Comparison of ENCODE assay signal across 12 cellular contexts in genomic region chr14:75184447-75184846, GRCh38. TPM values are rescaled to one million over a fixed set of nuclear protein-coding genes. Genes with fewer than 3 reads are reported as not detected.
DNase-seq lines count a peak whose midpoint lies in the region; ATAC-seq and TF ChIP-seq lines count a peak whose summit lies in the region.
"Had no signal": no experiment of that assay in that cellular context is flagged by ENCODE, and none has a peak within 500 bp of the region (broad histone marks: within the 10 kb centered on the region; RNA-seq: fewer than 3 reads in every experiment).

No MANE protein-coding gene starts in this region.

- POLR2A ChIA-PET in OCI-LY7 (lab: Charles Lee): interaction anchor here (0.6 to 1.0 kb wide), 4 partner anchors 11 to 58 kb away, joined by 3 to 4 read pairs (median 4); no protein-coding TSS in a partner anchor
- POLR2A ChIA-PET in CD8-positive, alpha-beta memory T cell (lab: Charles Lee): no interaction called here

- H3K27me3 Mint-ChIP-seq in CD14-positive monocyte (ENCODE audit: low read depth in 3 of 3) (peaks cover 0 to 8% (median 0%) of the 10 kb centered on the region in 3 donors), mesothelial cell of epicardium (ENCODE audit: low read depth) (no peaks in the 10 kb centered on the region)
- H3K27me3 Mint-ChIP-seq in activated T-helper 17 cell treated with anti-CD3 and anti-CD28 coated beads, Interleukin-2, amount 50 U/mL, for 72 hours: no peaks in the 10 kb centered on the region
- H3K27me3 Mint-ChIP-seq in CD8-positive, alpha-beta memory T cell: peaks cover 11 to 12% of the 10 kb centered on the region in 2 donors

- intact Hi-C loops in CD14-positive monocyte (cut with micrococcal nuclease) (loop anchor here in 1 of 2 donors (5.0 kb wide), 1 partner anchor 113 kb away; no protein-coding TSS in a partner anchor), OCI-LY7 (cut with micrococcal nuclease; ENCODE audit: unreplicated experiment) (no loop called here)

- no peak for TF ChIP-seq CTCF in CD14-positive monocyte (IDR thresholded peaks at IDR 0.05)
- TF ChIP-seq CTCF in mesothelial cell of epicardium (IDR thresholded peaks at IDR 0.05; ENCODE audit: unreplicated experiment): no peak
- no peak for TF ChIP-seq CTCF in OCI-LY7 (conservative IDR thresholded peaks at IDR 0.05; ENCODE audit: low read length)

- H3K27ac Mint-ChIP-seq in CD14-positive monocyte: peak overlapping the region; percentile 86 to 95 (median 93)
- H3K27ac Mint-ChIP-seq in activated T-helper 17 cell treated with anti-CD3 and anti-CD28 coated beads, Interleukin-2, amount 50 U/mL, for 72 hours: no peak overlapping the region
- H3K27ac Mint-ChIP-seq in mesothelial cell of epicardium: peak overlapping the region; percentile 12
- H3K27ac Mint-ChIP-seq in CD8-positive, alpha-beta memory T cell: no peak overlapping the region
- H3K27ac Mint-ChIP-seq: CD4-positive, alpha-beta memory T cell; T-helper 2 cell treated with Interferon-gamma antibody and Interleukin-4, amounts not matched to agents 5 μg/mL and 100 μg/mL, for 36 hours had no signal

- ATAC-seq in HG03378 (IDR thresholded peaks at IDR 0.05; ENCODE audit: unreplicated experiment) (peak; percentile 66), HG03095 (IDR thresholded peaks at IDR 0.05; ENCODE audit: unreplicated experiment) (no peak), GM19452 (IDR thresholded peaks at IDR 0.05; ENCODE audit: unreplicated experiment) (no peak)
- peak; percentile 67 for ATAC-seq in activated T-helper 17 cell treated with anti-CD3 and anti-CD28 coated beads, Interleukin-2, amount 50 U/mL, for 72 hours (replicated peaks)

- H3K4me3 Mint-ChIP-seq in CD14-positive monocyte (no peak overlapping the region), mesothelial cell of epicardium (no peak overlapping the region)
- no peak overlapping the region for H3K4me3 Mint-ChIP-seq in activated T-helper 17 cell treated with anti-CD3 and anti-CD28 coated beads, Interleukin-2, amount 50 U/mL, for 72 hours
- no peak overlapping the region for H3K4me3 Mint-ChIP-seq in CD8-positive, alpha-beta memory T cell
- H3K4me3 Mint-ChIP-seq: CD4-positive, alpha-beta memory T cell; T-helper 2 cell treated with Interferon-gamma antibody and Interleukin-4, amounts not matched to agents 5 μg/mL and 100 μg/mL, for 36 hours had no signal

- BruUV-seq in OCI-LY7 (replicated peaks; lab: Mats Ljungman, UMichigan): no TSS peak

- no peaks in the 10 kb centered on the region for H3K9me2 ChIP-seq in OCI-LY7 (ENCODE audit: insufficient read depth, low read length)

- peaks cover 38% of the 10 kb centered on the region for H3K4me1 ChIP-seq in OCI-LY7 (ENCODE audit: insufficient read depth, low read length, poor library complexity, severe bottlenecking)
- H3K4me1 ChIP-seq in CD8-positive, alpha-beta memory T cell (ENCODE audit: insufficient read depth, low read length): no peaks in the 10 kb centered on the region

- H3K4me2 ChIP-seq in OCI-LY7 (ENCODE audit: low read length): no peak overlapping the region

- H3K9me3 Mint-ChIP-seq in CD14-positive monocyte (peaks cover 0 to 4% (median 0%) of the 10 kb centered on the region in 7 donors), mesothelial cell of epicardium (peaks cover 6% of the 10 kb centered on the region)
- no peaks in the 10 kb centered on the region for H3K9me3 Mint-ChIP-seq in activated T-helper 17 cell treated with anti-CD3 and anti-CD28 coated beads, Interleukin-2, amount 50 U/mL, for 72 hours
- no peaks in the 10 kb centered on the region for H3K9me3 Mint-ChIP-seq in CD8-positive, alpha-beta memory T cell
- H3K9me3 Mint-ChIP-seq: CD4-positive, alpha-beta memory T cell; T-helper 2 cell treated with Interferon-gamma antibody and Interleukin-4, amounts not matched to agents 5 μg/mL and 100 μg/mL, for 36 hours had no signal

- H2AFZ ChIP-seq in OCI-LY7 (ENCODE audit: low read length): no peak overlapping the region

- no peaks in the 10 kb centered on the region for H3K36me3 ChIP-seq in OCI-LY7 (ENCODE audit: insufficient read depth, low read length)
- H3K36me3 ChIP-seq in CD8-positive, alpha-beta memory T cell (ENCODE audit: insufficient read depth, low read length): no peaks in the 10 kb centered on the region

- CTCF ChIA-PET in OCI-LY7 (lab: Charles Lee; ENCODE audit: unreplicated experiment): no interaction called here
- CTCF ChIA-PET in CD8-positive, alpha-beta memory T cell (lab: Charles Lee): interaction anchor here (1.2 to 1.4 kb wide), 2 partner anchors 48 to 104 kb away, joined by 3 to 6 read pairs; no protein-coding TSS in a partner anchor

- H3K4me3 ChIP-seq in OCI-LY7 (ENCODE audit: low read depth, low read length, poor library complexity, severe bottlenecking): no peak overlapping the region
- H3K4me3 ChIP-seq in CD8-positive, alpha-beta memory T cell (ENCODE audit: low read length): no peak overlapping the region

- H3K4me1 Mint-ChIP-seq in CD14-positive monocyte (peaks cover 82% of the 10 kb centered on the region), mesothelial cell of epicardium (peaks cover 12% of the 10 kb centered on the region)
- H3K4me1 Mint-ChIP-seq in activated T-helper 17 cell treated with anti-CD3 and anti-CD28 coated beads, Interleukin-2, amount 50 U/mL, for 72 hours: no peaks in the 10 kb centered on the region
- H3K4me1 Mint-ChIP-seq in CD8-positive, alpha-beta memory T cell: no peaks in the 10 kb centered on the region
- H3K4me1 Mint-ChIP-seq: CD4-positive, alpha-beta memory T cell had no signal

- DNase-seq in CD14-positive monocyte (ENCODE audit: low spot score) (no peak), mesothelial cell of epicardium (ENCODE audit: low spot score in 2 of 2, unreplicated experiment in 2 of 2) (no peak), OCI-LY7 (ENCODE audit: low spot score) (no peak)
- DNase-seq in CD8-positive, alpha-beta memory T cell: no peak
- DNase-seq: activated naive CD4-positive, alpha-beta T cell treated with anti-CD3 and anti-CD28 coated beads, Interleukin-2, amount 50 U/mL, for 16 hours; CD4-positive, alpha-beta memory T cell; NCI-H446 treated with DMSO at 0.1 percent for 48 hours had no signal

- no peak overlapping the region for H3K27ac ChIP-seq in OCI-LY7 (ENCODE audit: low read depth, low read length, poor library complexity, severe bottlenecking)
- H3K27ac ChIP-seq in CD8-positive, alpha-beta memory T cell (ENCODE audit: low read depth, low read length): no peak overlapping the region

- no peaks in the 10 kb centered on the region for H3K27me3 ChIP-seq in CD8-positive, alpha-beta memory T cell (ENCODE audit: insufficient read depth, low read length, poor library complexity, severe bottlenecking)

- H4K20me1 ChIP-seq in OCI-LY7 (ENCODE audit: insufficient read depth, low read length): no peaks in the 10 kb centered on the region

- H3K79me2 ChIP-seq in OCI-LY7 (ENCODE audit: insufficient read depth, low read depth, low read length): no peaks in the 10 kb centered on the region

- no peaks in the 10 kb centered on the region for H3K9me3 ChIP-seq in OCI-LY7 (ENCODE audit: low read length)
- H3K9me3 ChIP-seq in CD8-positive, alpha-beta memory T cell (ENCODE audit: low read length): no peaks in the 10 kb centered on the region

- H3K36me3 Mint-ChIP-seq in CD14-positive monocyte (peaks cover 0 to 9% of the 10 kb centered on the region in 2 donors), mesothelial cell of epicardium (no peaks in the 10 kb centered on the region)
- no peaks in the 10 kb centered on the region for H3K36me3 Mint-ChIP-seq in activated T-helper 17 cell treated with anti-CD3 and anti-CD28 coated beads, Interleukin-2, amount 50 U/mL, for 72 hours (ENCODE audit: low read depth)
- peaks cover 0 to 4% (median 0%) of the 10 kb centered on the region in 3 donors for H3K36me3 Mint-ChIP-seq in CD8-positive, alpha-beta memory T cell
- H3K36me3 Mint-ChIP-seq: CD4-positive, alpha-beta memory T cell had no signal

RNA-seq across cellular contexts. Expression of gene TMED10, which starts 8.0 kb away (rescaled TPM):
- 100 to 1,000 TPM; 233 to 243 TPM for polyA plus RNA-seq in CD14-positive monocyte
- total RNA-seq in activated T-helper 17 cell treated with anti-CD3 and anti-CD28 coated beads, Interleukin-2, amount 50 U/mL, for 72 hours: 100 to 1,000 TPM; 142 to 179 TPM
- total RNA-seq in mesothelial cell of epicardium (237 to 242 TPM (median 241 TPM) in 3 replicates), OCI-LY7 (2022) (221 and 232 TPM in 2 replicates)
- 63.1 and 129 TPM in 2 replicates for total RNA-seq in OCI-LY7 (2014; rRNA removed; shearing (Covaris generic))
- 100 to 1,000 TPM; 178 TPM for total RNA-seq in CD8-positive, alpha-beta memory T cell
- polyA plus RNA-seq in CD8-positive, alpha-beta memory T cell: 321 TPM

RNA-seq across cellular contexts. Expression of gene NEK9, which starts 57.6 kb away (rescaled TPM):
- 10 to 100 TPM in 1 of 2 donors, 1 to 10 TPM in 1; 8.9 to 10.1 TPM for polyA plus RNA-seq in CD14-positive monocyte
- 10 to 100 TPM; 49.4 to 52.4 TPM for total RNA-seq in activated T-helper 17 cell treated with anti-CD3 and anti-CD28 coated beads, Interleukin-2, amount 50 U/mL, for 72 hours
- 116 to 133 TPM (median 121 TPM) in 3 replicates for total RNA-seq in mesothelial cell of epicardium
- 58.3 and 65.8 TPM in 2 replicates for total RNA-seq in OCI-LY7 (2014; rRNA removed; shearing (Covaris generic))
- total RNA-seq in OCI-LY7 (2022): 82.6 and 86.4 TPM in 2 replicates
- total RNA-seq in CD8-positive, alpha-beta memory T cell: 10 to 100 TPM; 72.2 to 74.0 TPM
- polyA plus RNA-seq in CD8-positive, alpha-beta memory T cell: 18.0 TPM

Comparison
In these comparisons a context has a peak if more than half of its experiments do, and no peak if none do; other contexts are left out.
1. H3K27ac Mint-ChIP-seq: peak in CD14-positive monocyte (7 of 7) and mesothelial cell of epicardium (single experiment); none in activated T-helper 17 cell treated with anti-CD3 and anti-CD28 coated beads, Interleukin-2, amount 50 U/mL, for 72 hours (single experiment) and CD8-positive, alpha-beta memory T cell (0 of 8).
2. ATAC-seq: peak in HG03378 (single experiment) and activated T-helper 17 cell treated with anti-CD3 and anti-CD28 coated beads, Interleukin-2, amount 50 U/mL, for 72 hours (single experiment); none in HG03095 (single experiment) and GM19452 (single experiment).